16 cellular contexts compared by ENCODE assay signal in genomic region chr7:39971924-39972323, GRCh38. TPM values are rescaled to one million over a fixed set of nuclear protein-coding genes. Genes with fewer than 3 reads are reported as not detected.
DNase-seq lines count a peak whose midpoint lies in the region; ATAC-seq and TF ChIP-seq lines count a peak whose summit lies in the region.
"Had no signal": no experiment of that assay in that cellular context is flagged by ENCODE, and none has a peak within 500 bp of the region (broad histone marks: within the 10 kb centered on the region; RNA-seq: fewer than 3 reads in every experiment).

No MANE protein-coding gene starts in this region.

- intact Hi-C loops in gastrocnemius medialis (cut with DNase I; ENCODE audit: low total_unique reads): no loop called here

- no peak for DNase-seq in stimulated activated effector memory CD8-positive, alpha-beta T cell treated with anti-CD3 and anti-CD28 coated beads, Interleukin-12 subunit alpha, Interleukin-12 subunit beta, amount 100 ng/mL, for 72 hours (ENCODE audit: low spot score in 2 of 2)
- DNase-seq in RPMI8226 (no peak), NCI-H1048 (lab: John Stamatoyannopoulos, UW) (no peak), brain microvascular endothelial cell (no peak), gastrocnemius medialis (no peak)
- DNase-seq: activated CD8-positive, alpha-beta T cell treated with anti-CD3 and anti-CD28 coated beads, Interleukin-2, amount 10 ng/mL, durations not matched to agents 7 days and 5 days; activated effector memory CD4-positive, alpha-beta T cell treated with Interleukin-2 at 50 U/mL for 16 hours; CD8-positive, alpha-beta memory T cell; dermis blood vessel endothelial cell; NCI-H1092; right cardiac atrium; stimulated activated CD4-positive, alpha-beta T cell treated with anti-CD3 and anti-CD28 coated beads, Interleukin-4, amount 100 ng/mL, for 1 hour had no signal

- no peak overlapping the region for H3K4me3 ChIP-seq in brain microvascular endothelial cell (ENCODE audit: low read depth, low read length)
- no peak overlapping the region for H3K4me3 ChIP-seq in gastrocnemius medialis
- H3K4me3 ChIP-seq: SJSA1 had no signal

- H3K27ac ChIP-seq in brain microvascular endothelial cell: no peak overlapping the region
- no peak overlapping the region for H3K27ac ChIP-seq in gastrocnemius medialis
- H3K27ac ChIP-seq: SJSA1 had no signal

- peaks cover 34 to 36% of the 10 kb centered on the region in 2 donors for H3K4me1 ChIP-seq in gastrocnemius medialis

- H3K4me1 Mint-ChIP-seq in stimulated activated effector memory CD8-positive, alpha-beta T cell treated with anti-CD3 and anti-CD28 coated beads, Interleukin-12 subunit alpha, Interleukin-12 subunit beta, amount 100 ng/mL, for 72 hours: peaks cover 47% of the 10 kb centered on the region

- peak overlapping the region; percentile 20 for H3K27ac Mint-ChIP-seq in stimulated activated effector memory CD8-positive, alpha-beta T cell treated with anti-CD3 and anti-CD28 coated beads, Interleukin-12 subunit alpha, Interleukin-12 subunit beta, amount 100 ng/mL, for 72 hours
- H3K27ac Mint-ChIP-seq: activated CD8-positive, alpha-beta T cell treated with anti-CD3 and anti-CD28 coated beads, Interleukin-2, amount 10 ng/mL, durations not matched to agents 7 days and 5 days had no signal

- no peaks in the 10 kb centered on the region for H3K27me3 ChIP-seq in brain microvascular endothelial cell (replicated peaks)
- H3K27me3 ChIP-seq in gastrocnemius medialis: no peaks in the 10 kb centered on the region
- H3K27me3 ChIP-seq: SJSA1 had no signal

- H3K4me3 Mint-ChIP-seq in stimulated activated effector memory CD8-positive, alpha-beta T cell treated with anti-CD3 and anti-CD28 coated beads, Interleukin-12 subunit alpha, Interleukin-12 subunit beta, amount 100 ng/mL, for 72 hours: no peak overlapping the region
- H3K4me3 Mint-ChIP-seq: activated CD8-positive, alpha-beta T cell treated with anti-CD3 and anti-CD28 coated beads, Interleukin-2, amount 10 ng/mL, durations not matched to agents 7 days and 5 days had no signal

- no peak for TF ChIP-seq CTCF in brain microvascular endothelial cell (IDR thresholded peaks at IDR 0.05; ENCODE audit: low read depth, low read length, missing control alignments)
- TF ChIP-seq CTCF in gastrocnemius medialis (IDR thresholded peaks at IDR 0.05 in 4 of 5, conservative IDR thresholded peaks at IDR 0.05 in 1 of 5): no peak

- no peaks in the 10 kb centered on the region for H3K9me3 ChIP-seq in gastrocnemius medialis
- H3K9me3 ChIP-seq: SJSA1 had no signal

- no peaks in the 10 kb centered on the region for H3K9me3 Mint-ChIP-seq in stimulated activated effector memory CD8-positive, alpha-beta T cell treated with anti-CD3 and anti-CD28 coated beads, Interleukin-12 subunit alpha, Interleukin-12 subunit beta, amount 100 ng/mL, for 72 hours
- H3K9me3 Mint-ChIP-seq: CD8-positive, alpha-beta memory T cell had no signal

- ATAC-seq in GM18861 (IDR thresholded peaks at IDR 0.05; ENCODE audit: unreplicated experiment) (peak; percentile 80), GM21528 (IDR thresholded peaks at IDR 0.05; ENCODE audit: low FRiP score, unreplicated experiment) (peak; percentile 57), HG03354 (IDR thresholded peaks at IDR 0.05; ENCODE audit: poor library complexity, severe bottlenecking, unreplicated experiment) (peak; percentile 66), gastrocnemius medialis (no peak)
- no peak for ATAC-seq in stimulated activated effector memory CD8-positive, alpha-beta T cell treated with anti-CD3 and anti-CD28 coated beads, Interleukin-12 subunit alpha, Interleukin-12 subunit beta, amount 100 ng/mL, for 72 hours
- ATAC-seq: activated CD8-positive, alpha-beta T cell treated with anti-CD3 and anti-CD28 coated beads, Interleukin-2, amount 10 ng/mL, durations not matched to agents 7 days and 5 days; right cardiac atrium had no signal

- H3K36me3 ChIP-seq in brain microvascular endothelial cell (replicated peaks) (no peaks in the 10 kb centered on the region), gastrocnemius medialis (no peaks in the 10 kb centered on the region)
- H3K36me3 ChIP-seq: SJSA1 had no signal

- no peak for TF ChIP-seq POLR2A in gastrocnemius medialis (IDR thresholded peaks at IDR 0.05)

- H3K36me3 Mint-ChIP-seq in stimulated activated effector memory CD8-positive, alpha-beta T cell treated with anti-CD3 and anti-CD28 coated beads, Interleukin-12 subunit alpha, Interleukin-12 subunit beta, amount 100 ng/mL, for 72 hours: peaks cover 6% of the 10 kb centered on the region

- in situ Hi-C loops in brain microvascular endothelial cell (cut with HindIII; ENCODE audit: low pct_ligation_motif_present, low sequenced_read_pairs): no loop called here
- in situ Hi-C loops in gastrocnemius medialis (cut with MboI; ENCODE audit: low sequenced_read_pairs in 4 of 4): no loop called here

RNA-seq across cellular contexts. Expression of gene CDK13, which starts 21.9 kb away (rescaled TPM):
- total RNA-seq in gastrocnemius medialis: 10 to 100 TPM; 25.0 to 50.8 (median 29.4) TPM

Comparison
In these comparisons a context has a peak if more than half of its experiments do, and no peak if none do; other contexts are left out.
1. ATAC-seq: peak in GM18861 (single experiment), GM21528 (single experiment) and HG03354 (single experiment); none in stimulated activated effector memory CD8-positive, alpha-beta T cell treated with anti-CD3 and anti-CD28 coated beads, Interleukin-12 subunit alpha, Interleukin-12 subunit beta, amount 100 ng/mL, for 72 hours (single experiment) and gastrocnemius medialis (0 of 2).